23 cellular contexts compared by ENCODE assay signal in the genomic region with DNA sequence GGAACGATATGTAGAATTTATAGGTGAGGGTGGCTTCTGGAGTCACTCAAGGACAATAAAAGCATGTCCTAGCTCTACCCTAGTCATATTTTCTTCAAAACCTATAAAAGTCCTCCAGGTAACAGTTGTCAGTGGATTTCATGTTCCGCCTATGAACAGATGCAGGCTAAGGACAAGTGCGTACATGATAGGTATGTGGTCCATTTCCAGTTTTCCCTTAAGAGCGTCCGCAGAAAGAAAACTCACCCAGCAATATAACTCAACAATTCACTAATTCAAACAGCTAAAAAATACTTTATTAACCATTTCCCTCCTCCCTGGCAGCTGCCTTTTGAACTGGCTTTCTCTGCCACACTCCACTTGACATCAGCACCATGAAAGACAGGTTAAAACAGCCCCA. TPM values are rescaled to one million over a fixed set of nuclear protein-coding genes. Genes with fewer than 3 reads are reported as not detected.
DNase-seq lines count a peak whose midpoint lies in the region; FAIRE-seq and TF ChIP-seq lines count a peak whose summit lies in the region.
"Had no signal": no experiment of that assay in that cellular context is flagged by ENCODE, and none has a peak within 500 bp of the region (broad histone marks: within the 10 kb centered on the region; RNA-seq: fewer than 3 reads in every experiment).

No MANE protein-coding gene starts in this region.

- no peak overlapping the region for H2BK20ac ChIP-seq in H9 (ENCODE audit: low read depth, low read length, poor library complexity, severe bottlenecking)

- TF ChIP-seq CTCF in H9 (conservative IDR thresholded peaks at IDR 0.05) (no peak), bronchial epithelial cell (IDR thresholded peaks at IDR 0.05; ENCODE audit: insufficient read depth, low read length, severe bottlenecking) (no peak), glutamatergic neuron (IDR thresholded peaks at IDR 0.05; ENCODE audit: partially characterized antibody, unreplicated experiment) (no peak), progenitor cell of endocrine pancreas (IDR thresholded peaks at IDR 0.05; ENCODE audit: unreplicated experiment) (no peak)

- no peak overlapping the region for H3K4me2 ChIP-seq in H9 (ENCODE audit: insufficient read depth, insufficient read length, low read length)
- H3K4me2 ChIP-seq: A549, SK-N-SH had no signal

- H3K23me2 ChIP-seq in H9 (ENCODE audit: insufficient read length, low read depth, low read length, poor library complexity, severe bottlenecking), result no peaks in the 10 kb centered on the region

- no peaks in the 10 kb centered on the region for H4K20me1 ChIP-seq in H9 (ENCODE audit: control insufficient read depth, insufficient read depth, insufficient read length)

- H3K79me2 ChIP-seq in H9 (ENCODE audit: insufficient read depth, low read length), result peaks cover 7% of the 10 kb centered on the region; the same call in 1 of the 2 replicates

- no peak for FAIRE-seq in bronchial epithelial cell (lab: Jason Lieb, UNC)

- no peak overlapping the region for H3K23ac ChIP-seq in H9 (ENCODE audit: insufficient read length, low read depth, low read length)

- H3K4me3 Mint-ChIP-seq in H9 (no peak overlapping the region), glutamatergic neuron (ENCODE audit: unreplicated experiment) (no peak overlapping the region), progenitor cell of endocrine pancreas (ENCODE audit: low read depth) (no peak overlapping the region)

- H3K79me1 ChIP-seq in H9 (ENCODE audit: insufficient read depth, low read depth, low read length, poor library complexity, severe bottlenecking), result peaks cover 2% of the 10 kb centered on the region

- H3K9me3 ChIP-seq in H9 (ENCODE audit: control insufficient read depth, low read depth, low read length), result no peaks in the 10 kb centered on the region
- H3K9me3 ChIP-seq: A549, BE2C, SK-N-SH had no signal

- no peak overlapping the region for H3K18ac ChIP-seq in H9 (ENCODE audit: insufficient read length, low read depth, low read length)

- H4K8ac ChIP-seq in H9 (replicated peaks; ENCODE audit: insufficient read length, low read depth, low read length), result no peak overlapping the region

- H3K27me3 ChIP-seq in H9 (ENCODE audit: insufficient read depth, low read length) (no peaks in the 10 kb centered on the region), bronchial epithelial cell (ENCODE audit: control insufficient read depth, insufficient read depth, low read length) (no peaks in the 10 kb centered on the region)
- H3K27me3 ChIP-seq: BE2C had no signal

- H4K5ac ChIP-seq in H9 (ENCODE audit: insufficient read length, low read depth, low read length), result no peak overlapping the region

- no peak overlapping the region for H2BK15ac ChIP-seq in H9 (ENCODE audit: low read depth, low read length)

- no peak overlapping the region for H2AFZ ChIP-seq in H9 (ENCODE audit: low read length)
- H2AFZ ChIP-seq: GM23248 had no signal

- H2AK5ac ChIP-seq in H9 (ENCODE audit: insufficient read length, low read length), result no peak overlapping the region

- H3K4ac ChIP-seq in H9 (ENCODE audit: low read depth, low read length), result no peak overlapping the region

- no peak overlapping the region for H3K56ac ChIP-seq in H9 (ENCODE audit: insufficient read length, low read depth, low read length)

- H3K36me3 ChIP-seq in bronchial epithelial cell (ENCODE audit: control insufficient read depth, insufficient read depth, low read length), result no peaks in the 10 kb centered on the region
- H3K36me3 ChIP-seq: BE2C had no signal

- H2BK12ac ChIP-seq in H9 (ENCODE audit: insufficient read length, low read depth, low read length), result no peak overlapping the region

- no peak overlapping the region for H3K4me3 ChIP-seq in bronchial epithelial cell (ENCODE audit: low read depth, low read length)
- H3K4me3 ChIP-seq: A549, GM23248 had no signal

- H2BK120ac ChIP-seq in H9 (ENCODE audit: low read depth, low read length, poor library complexity, severe bottlenecking), result no peak overlapping the region

- H3K36me3 Mint-ChIP-seq in H9 (ENCODE audit: insufficient read depth in 1 of 3, low read depth in 3 of 3) (peaks cover 1 to 18% (median 14%) of the 10 kb centered on the region in 3 experiments; a peak in 6 of 7 replicates), glutamatergic neuron (ENCODE audit: unreplicated experiment) (no peaks in the 10 kb centered on the region), progenitor cell of endocrine pancreas (ENCODE audit: insufficient read depth) (peaks cover 9% of the 10 kb centered on the region)

- H3T11ph ChIP-seq in H9 (ENCODE audit: low read length), result no peak overlapping the region

- no peak overlapping the region for H4K91ac ChIP-seq in H9 (ENCODE audit: insufficient read length, low read depth, low read length)

- H3K14ac ChIP-seq in H9 (ENCODE audit: insufficient read depth, low read length), result no peak overlapping the region

- no CpG with 5 or more reads among the region's 5 CpGs for WGBS in H9 (ENCODE audit: extremely low coverage, insufficient read length, low lambda C conversion rate)

- no peak overlapping the region for H2BK5ac ChIP-seq in H9 (ENCODE audit: insufficient read length, low read length)

- H3K4me1 Mint-ChIP-seq in H9 (peaks cover 44 to 47% of the 10 kb centered on the region in 2 experiments), glutamatergic neuron (ENCODE audit: low read depth, unreplicated experiment) (peaks cover 49% of the 10 kb centered on the region), progenitor cell of endocrine pancreas (ENCODE audit: low read depth) (peaks cover 48% of the 10 kb centered on the region)

- no peak overlapping the region for H3K9ac ChIP-seq in H9 (ENCODE audit: extremely low read depth, insufficient read length, low read length)
- H3K9ac ChIP-seq: GM23248, SK-N-SH had no signal

- no peak overlapping the region for H3K27ac ChIP-seq in H9 (ENCODE audit: insufficient read length, low read depth, low read length)
- H3K27ac ChIP-seq: A549, GM23248 had no signal

- H3K27me3 Mint-ChIP-seq in H9 (ENCODE audit: low read depth) (no peaks in the 10 kb centered on the region), glutamatergic neuron (ENCODE audit: unreplicated experiment) (no peaks in the 10 kb centered on the region), progenitor cell of endocrine pancreas (no peaks in the 10 kb centered on the region)

- peak overlapping the region; percentile 19 to 31 (median 28); a peak in 3 of 7 replicates for H3K27ac Mint-ChIP-seq in H9
- H3K27ac Mint-ChIP-seq in glutamatergic neuron (ENCODE audit: unreplicated experiment), result peak overlapping the region; percentile 59
- H3K27ac Mint-ChIP-seq in progenitor cell of endocrine pancreas, result peak overlapping the region; percentile 60

- no peak for DNase-seq in H9
- peak; percentile 71 for DNase-seq in bronchial epithelial cell (ENCODE audit: low read depth)
- no peak for DNase-seq in glutamatergic neuron
- DNase-seq in progenitor cell of endocrine pancreas (ENCODE audit: low spot score, unreplicated experiment), result no peak
- no peak for DNase-seq in hippocampal formation (lab: John Stamatoyannopoulos, UW)
- no peak for DNase-seq in islet precursor cell
- no peak for DNase-seq in stimulated activated naive CD4-positive, alpha-beta T cell (lab: John Stamatoyannopoulos, UW)
- DNase-seq in activated CD8-positive, alpha-beta memory T cell treated with anti-CD3 and anti-CD28 coated beads, Interleukin-2, amount 50 U/mL, for 48 hours, result no peak
- DNase-seq: BE2C, EL, GF-D8, GM23248, Karpas-422, NCI-H1105 treated with DMSO at 0.1 percent for 48 hours, NCI-H1694, NCI-H2081, NCI-H2171, NCI-H345, NCI-H524, NCI-H82, SHP77 treated with DMSO at 0.1 percent for 48 hours, SK-N-SH had no signal

- peaks cover 1% of the 10 kb centered on the region; the same call in 1 of the 2 replicates for H3K4me1 ChIP-seq in H9 (ENCODE audit: insufficient read depth, low read length)
- H3K4me1 ChIP-seq: BE2C had no signal

- H3K9me3 Mint-ChIP-seq in H9 (no peaks in the 10 kb centered on the region), glutamatergic neuron (ENCODE audit: unreplicated experiment) (peaks cover 2% of the 10 kb centered on the region), progenitor cell of endocrine pancreas (ENCODE audit: low read depth) (no peaks in the 10 kb centered on the region)

RNA-seq across cellular contexts. Expression of a gene that starts 50.2 kb away (rescaled TPM):
- total RNA-seq in H9 (2021), result 24.5 and 25.2 TPM in 2 replicates
- total RNA-seq in bronchial epithelial cell, result 1.3 and 2.0 TPM in 2 replicates
- 3.5 TPM for total RNA-seq in glutamatergic neuron (ENCODE audit: unreplicated experiment)
- 25.9 and 32.2 TPM in 2 replicates for total RNA-seq in progenitor cell of endocrine pancreas

RNA-seq across cellular contexts. Expression of a gene that starts 59.4 kb away (rescaled TPM):
- total RNA-seq in H9 (2021), result 97.1 and 99.2 TPM in 2 replicates
- 12.3 and 17.4 TPM in 2 replicates for total RNA-seq in bronchial epithelial cell
- total RNA-seq in glutamatergic neuron (ENCODE audit: unreplicated experiment), result 87.1 TPM
- 138 and 154 TPM in 2 replicates for total RNA-seq in progenitor cell of endocrine pancreas
